Comparison of ENCODE assay signal across 20 cellular contexts in genomic region chr9:124664143-124664542, GRCh38.
"Had no signal": no experiment of that assay in that cellular context is flagged by ENCODE, and none has a peak within 500 bp of the region (broad histone marks: within the 10 kb centered on the region; RNA-seq: fewer than 3 reads in every experiment).

No MANE protein-coding gene starts in this region.

- H3K27ac Mint-ChIP-seq: activated B cell treated with CpG ODN at 0.5 μM for 24 hours; activated CD4-positive, alpha-beta memory T cell treated with anti-CD3 and anti-CD28 coated beads for 36 hours; activated naive CD4-positive, alpha-beta T cell treated with anti-CD3 and anti-CD28 coated beads, Interleukin-2, amount 50 U/mL, for 72 hours; activated T-helper 1 cell treated with anti-CD3 and anti-CD28 coated beads, Interleukin-12 subunit alpha, Interleukin-12 subunit beta, Interleukin-2, Interleukin-4 antibody, amounts not matched to agents 30 ng/mL and 10 ng/mL and 1 ng/mL, durations not matched to agents 14 hours and 24 hours and 36 hours had no signal

- H3K9me3 Mint-ChIP-seq: activated B cell treated with CpG ODN at 0.5 μM for 24 hours; activated CD4-positive, alpha-beta memory T cell treated with anti-CD3 and anti-CD28 coated beads for 36 hours; activated naive CD4-positive, alpha-beta T cell treated with anti-CD3 and anti-CD28 coated beads, Interleukin-2, amount 50 U/mL, for 72 hours; activated T-helper 1 cell treated with anti-CD3 and anti-CD28 coated beads, Interleukin-12 subunit alpha, Interleukin-12 subunit beta, Interleukin-2, Interleukin-4 antibody, amounts not matched to agents 30 ng/mL and 10 ng/mL and 1 ng/mL, durations not matched to agents 14 hours and 24 hours and 36 hours; effector memory CD8-positive, alpha-beta T cell; nephron had no signal

- DNase-seq: activated B cell treated with CpG ODN at 0.5 μM for 24 hours; activated CD4-positive, alpha-beta memory T cell treated with anti-CD3 and anti-CD28 coated beads for 36 hours; activated CD4-positive, alpha-beta T cell treated with anti-CD3 and anti-CD28 coated beads for 4 hours; activated gamma-delta T cell treated with Interleukin-2 at 50 U/mL for 16 hours; activated T-cell treated with anti-CD3 and anti-CD28 coated beads for 4 hours; adrenal gland; effector memory CD8-positive, alpha-beta T cell; erythroblast; left cardiac atrium; stimulated activated CD4-positive, alpha-beta T cell treated with anti-CD3 and anti-CD28 coated beads, Interleukin-12 subunit alpha, Interleukin-12 subunit beta, amount 100 ng/mL, for 4 hours; stimulated activated CD4-positive, alpha-beta T cell treated with anti-CD3 and anti-CD28 coated beads, Interleukin-1b, Interleukin-23, amount 100 ng/mL, for 48 hours; stimulated activated CD8-positive, alpha-beta memory T cell treated with anti-CD3 and anti-CD28 coated beads, Interleukin-4, amount 100 ng/mL, for 48 hours; stimulated activated naive CD4-positive, alpha-beta T cell treated with Interleukin-2 at 50 U/mL for 16 hours; thyroid gland had no signal

- H3K9me3 ChIP-seq: adrenal gland, thyroid gland had no signal

- H3K4me3 Mint-ChIP-seq: activated B cell treated with CpG ODN at 0.5 μM for 24 hours; activated CD4-positive, alpha-beta memory T cell treated with anti-CD3 and anti-CD28 coated beads for 36 hours; activated T-helper 1 cell treated with anti-CD3 and anti-CD28 coated beads, Interleukin-12 subunit alpha, Interleukin-12 subunit beta, Interleukin-2, Interleukin-4 antibody, amounts not matched to agents 30 ng/mL and 10 ng/mL and 1 ng/mL, durations not matched to agents 14 hours and 24 hours and 36 hours; effector memory CD8-positive, alpha-beta T cell; nephron had no signal

- H3K4me3 ChIP-seq: adrenal gland, cardiac muscle cell, thyroid gland had no signal

- H3K27me3 ChIP-seq: adrenal gland, cardiac muscle cell, thyroid gland had no signal

- FAIRE-seq: islet of Langerhans, urothelium cell line had no signal

- ATAC-seq: activated naive CD4-positive, alpha-beta T cell treated with anti-CD3 and anti-CD28 coated beads, Interleukin-2, amount 50 U/mL, for 72 hours; effector memory CD8-positive, alpha-beta T cell; left cardiac atrium had no signal

- H3K27ac ChIP-seq: adrenal gland, cardiac muscle cell, thyroid gland had no signal

- H3K27me3 Mint-ChIP-seq: activated B cell treated with CpG ODN at 0.5 μM for 24 hours had no signal

- H3K36me3 Mint-ChIP-seq: activated CD4-positive, alpha-beta memory T cell treated with anti-CD3 and anti-CD28 coated beads for 36 hours; activated naive CD4-positive, alpha-beta T cell treated with anti-CD3 and anti-CD28 coated beads, Interleukin-2, amount 50 U/mL, for 72 hours had no signal

- H3K36me3 ChIP-seq: adrenal gland, cardiac muscle cell, thyroid gland had no signal
